In genomic region chr20:44658810-44659209, GRCh38 we compare ENCODE assay signal across 28 cellular contexts. TPM values are rescaled to one million over a fixed set of nuclear protein-coding genes. Genes with fewer than 3 reads are reported as not detected.
"Had no signal": no experiment of that assay in that cellular context is flagged by ENCODE, and none has a peak within 500 bp of the region (broad histone marks: within the 10 kb centered on the region; RNA-seq: fewer than 3 reads in every experiment).

No MANE protein-coding gene starts in this region.

- H3K27ac ChIP-seq: left lung, lower lobe of right lung, ovary, right atrium auricular region, right lobe of liver, tibial nerve, uterus had no signal

- FAIRE-seq: keratinocyte had no signal

- H3K9me3 Mint-ChIP-seq: natural killer cell treated with Interleukin-12 subunit alpha and Interleukin-12 subunit beta and Interleukin-15 and Interleukin-18, amount 100 ng/mL, for 72 hours; stimulated activated memory B cell treated with anti-CD40 and anti-IgM and Interleukin-4, amounts not matched to agents 10 μg/mL and 1 μg/mL and 100 μg/mL, for 72 hours; type B pancreatic cell had no signal

- DNase-seq: hippocampal formation; left colon; left lung; lower lobe of right lung; mammary epithelial cell; mesenchymal stem cell; ovary; right lobe of liver; stimulated activated CD4-positive, alpha-beta T cell treated with anti-CD3 and anti-CD28 coated beads, Interleukin-1b, Interleukin-23, amount 100 ng/mL, for 48 hours; stimulated activated CD4-positive, alpha-beta T cell treated with anti-CD3 and anti-CD28 coated beads, Interleukin-2, amount 100 ng/mL, for 48 hours; stimulated activated CD4-positive, alpha-beta T cell treated with anti-CD3 and anti-CD28 coated beads, Interleukin-4, amount 100 ng/mL, for 4 hours; stimulated activated CD8-positive, alpha-beta memory T cell treated with anti-CD3 and anti-CD28 coated beads, Interleukin-4, amount 100 ng/mL, for 48 hours; stimulated activated naive CD4-positive, alpha-beta T cell treated with Interleukin-2 at 50 U/mL for 16 hours; stimulated activated naive CD8-positive, alpha-beta T cell treated with anti-CD3 and anti-CD28 coated beads, Interleukin-15, amount 100 ng/mL, for 72 hours; substantia nigra; uterus had no signal

- H3K27me3 Mint-ChIP-seq: natural killer cell treated with Interleukin-12 subunit alpha and Interleukin-12 subunit beta and Interleukin-15 and Interleukin-18, amount 100 ng/mL, for 72 hours; stimulated activated memory B cell treated with anti-CD40 and anti-IgM and Interleukin-4, amounts not matched to agents 10 μg/mL and 1 μg/mL and 100 μg/mL, for 72 hours; stimulated activated naive CD8-positive, alpha-beta T cell treated with anti-CD3 and anti-CD28 coated beads, Interleukin-15, amount 100 ng/mL, for 72 hours had no signal

- H3K27me3 ChIP-seq: left lung, ovary, right atrium auricular region, right lobe of liver, uterus had no signal

- H3K4me1 ChIP-seq: lower lobe of right lung, right atrium auricular region, right lobe of liver, tibial nerve, uterus had no signal

- H3K9me3 ChIP-seq: lower lobe of right lung, ovary, right atrium auricular region, right lobe of liver, uterus had no signal

- H3K36me3 Mint-ChIP-seq: natural killer cell treated with Interleukin-12 subunit alpha and Interleukin-12 subunit beta and Interleukin-15 and Interleukin-18, amount 100 ng/mL, for 72 hours; stimulated activated memory B cell treated with anti-CD40 and anti-IgM and Interleukin-4, amounts not matched to agents 10 μg/mL and 1 μg/mL and 100 μg/mL, for 72 hours; type B pancreatic cell had no signal

- ATAC-seq: left colon; left lung; lower lobe of right lung; natural killer cell treated with Interleukin-12 subunit alpha and Interleukin-12 subunit beta and Interleukin-15 and Interleukin-18, amount 100 ng/mL, for 72 hours; right lobe of liver; stimulated activated memory B cell treated with anti-CD40 and anti-IgM and Interleukin-4, amounts not matched to agents 10 μg/mL and 1 μg/mL and 100 μg/mL, for 72 hours; stimulated activated naive CD8-positive, alpha-beta T cell treated with anti-CD3 and anti-CD28 coated beads, Interleukin-15, amount 100 ng/mL, for 72 hours had no signal

- H3K36me3 ChIP-seq: left lung, lower lobe of right lung, ovary, right atrium auricular region, right lobe of liver, tibial nerve, uterus had no signal

- H3K4me3 ChIP-seq: left lung, lower lobe of right lung, ovary, right atrium auricular region, right lobe of liver, smooth muscle cell, tibial nerve, uterus had no signal

- H3K4me3 Mint-ChIP-seq: natural killer cell treated with Interleukin-12 subunit alpha and Interleukin-12 subunit beta and Interleukin-15 and Interleukin-18, amount 100 ng/mL, for 72 hours; stimulated activated memory B cell treated with anti-CD40 and anti-IgM and Interleukin-4, amounts not matched to agents 10 μg/mL and 1 μg/mL and 100 μg/mL, for 72 hours; stimulated activated naive CD8-positive, alpha-beta T cell treated with anti-CD3 and anti-CD28 coated beads, Interleukin-15, amount 100 ng/mL, for 72 hours; type B pancreatic cell had no signal

- H3K27ac Mint-ChIP-seq: progenitor cell of endocrine pancreas; stimulated activated naive CD8-positive, alpha-beta T cell treated with anti-CD3 and anti-CD28 coated beads, Interleukin-15, amount 100 ng/mL, for 72 hours; type B pancreatic cell had no signal

RNA-seq across cellular contexts. Expression of gene CCN5, which starts 56.4 kb away (rescaled TPM):
- total RNA-seq: natural killer cell treated with Interleukin-12 subunit alpha and Interleukin-12 subunit beta and Interleukin-15 and Interleukin-18, amount 100 ng/mL, for 72 hours; progenitor cell of endocrine pancreas; pulmonary artery endothelial cell; skeletal muscle tissue; smooth muscle cell; temporal lobe had no signal
- polyA plus RNA-seq: keratinocyte, mammary epithelial cell, neural cell, smooth muscle cell had no signal
